Comparison of ENCODE assay signal across 1 cellular context in the genomic region with DNA sequence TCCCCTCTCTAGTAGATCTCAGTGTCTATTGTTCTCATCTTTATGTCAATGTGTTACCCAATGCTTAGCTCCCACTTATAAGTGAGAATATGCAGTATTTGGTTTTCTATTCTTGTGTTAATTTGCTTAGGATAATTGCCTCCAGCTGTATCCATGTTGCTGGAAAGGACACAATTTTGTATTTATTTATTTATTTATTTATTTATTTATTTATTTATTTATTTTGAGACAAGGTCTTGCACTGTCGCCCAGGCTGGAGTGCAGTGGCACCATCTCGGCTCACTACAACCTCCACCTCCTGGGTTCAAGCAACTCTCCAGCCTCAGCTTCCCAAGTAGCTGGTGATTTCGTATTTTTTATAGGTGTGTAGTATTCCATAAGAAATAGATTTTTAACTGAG.
TF ChIP-seq lines count a peak whose summit lies in the region.

No MANE protein-coding gene starts in this region.

TF ChIP-seq in HEK293, 187 proteins besides CTCF, POLR2A, EP300 and RAD21 (continued from another document):
- TF ChIP-seq, protein P1, sequence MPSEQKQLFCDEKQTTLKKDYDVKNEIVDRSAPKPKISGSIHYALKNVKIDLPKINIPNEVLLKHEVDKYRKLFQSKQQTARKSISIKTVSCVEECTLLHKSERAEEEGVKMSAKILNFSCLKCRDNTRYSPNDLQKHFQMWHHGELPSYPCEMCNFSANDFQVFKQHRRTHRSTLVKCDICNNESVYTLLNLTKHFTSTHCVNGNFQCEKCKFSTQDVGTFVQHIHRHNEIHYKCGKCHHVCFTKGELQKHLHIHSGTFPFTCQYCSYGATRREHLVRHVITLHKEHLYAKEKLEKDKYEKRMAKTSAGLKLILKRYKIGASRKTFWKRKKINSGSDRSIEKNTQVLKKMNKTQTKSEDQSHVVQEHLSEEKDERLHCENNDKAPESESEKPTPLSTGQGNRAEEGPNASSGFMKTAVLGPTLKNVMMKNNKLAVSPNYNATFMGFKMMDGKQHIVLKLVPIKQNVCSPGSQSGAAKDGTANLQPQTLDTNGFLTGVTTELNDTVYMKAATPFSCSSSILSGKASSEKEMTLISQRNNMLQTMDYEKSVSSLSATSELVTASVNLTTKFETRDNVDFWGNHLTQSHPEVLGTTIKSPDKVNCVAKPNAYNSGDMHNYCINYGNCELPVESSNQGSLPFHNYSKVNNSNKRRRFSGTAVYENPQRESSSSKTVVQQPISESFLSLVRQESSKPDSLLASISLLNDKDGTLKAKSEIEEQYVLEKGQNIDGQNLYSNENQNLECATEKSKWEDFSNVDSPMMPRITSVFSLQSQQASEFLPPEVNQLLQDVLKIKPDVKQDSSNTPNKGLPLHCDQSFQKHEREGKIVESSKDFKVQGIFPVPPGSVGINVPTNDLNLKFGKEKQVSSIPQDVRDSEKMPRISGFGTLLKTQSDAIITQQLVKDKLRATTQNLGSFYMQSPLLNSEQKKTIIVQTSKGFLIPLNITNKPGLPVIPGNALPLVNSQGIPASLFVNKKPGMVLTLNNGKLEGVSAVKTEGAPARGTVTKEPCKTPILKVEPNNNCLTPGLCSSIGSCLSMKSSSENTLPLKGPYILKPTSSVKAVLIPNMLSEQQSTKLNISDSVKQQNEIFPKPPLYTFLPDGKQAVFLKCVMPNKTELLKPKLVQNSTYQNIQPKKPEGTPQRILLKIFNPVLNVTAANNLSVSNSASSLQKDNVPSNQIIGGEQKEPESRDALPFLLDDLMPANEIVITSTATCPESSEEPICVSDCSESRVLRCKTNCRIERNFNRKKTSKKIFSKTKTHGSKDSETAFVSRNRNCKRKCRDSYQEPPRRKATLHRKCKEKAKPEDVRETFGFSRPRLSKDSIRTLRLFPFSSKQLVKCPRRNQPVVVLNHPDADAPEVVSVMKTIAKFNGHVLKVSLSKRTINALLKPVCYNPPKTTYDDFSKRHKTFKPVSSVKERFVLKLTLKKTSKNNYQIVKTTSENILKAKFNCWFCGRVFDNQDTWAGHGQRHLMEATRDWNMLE (tag by site-specific recombination; conservative IDR thresholded peaks at IDR 0.05; ENCODE audit: low read depth), result peak; percentile 81
